In the genomic region with DNA sequence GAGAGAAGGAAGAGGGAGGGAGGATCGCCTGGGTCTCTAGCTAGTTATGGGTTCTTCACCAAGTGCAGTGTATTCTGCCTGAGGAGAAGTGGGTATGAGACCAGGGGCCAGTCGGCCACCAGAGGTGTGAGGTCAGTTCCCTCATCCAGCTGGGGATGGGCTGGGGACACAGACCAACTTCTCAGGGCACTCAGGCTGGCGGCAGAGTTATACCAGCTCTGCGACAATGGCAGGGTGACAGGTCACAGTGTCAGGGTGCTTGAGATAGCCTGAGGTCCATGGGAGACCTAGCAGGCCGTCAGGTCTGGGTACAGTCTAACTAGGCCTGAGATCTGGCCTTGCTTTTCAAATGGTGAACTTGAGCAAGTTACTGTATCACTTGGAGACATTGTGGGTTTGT, we compare ENCODE assay signal across 16 cellular contexts. TPM values are rescaled to one million over a fixed set of nuclear protein-coding genes. Genes with fewer than 3 reads are reported as not detected.
DNase-seq lines count a peak whose midpoint lies in the region; ATAC-seq, FAIRE-seq and TF ChIP-seq lines count a peak whose summit lies in the region.
"Had no signal": no experiment of that assay in that cellular context is flagged by ENCODE, and none has a peak within 500 bp of the region (broad histone marks: within the 10 kb centered on the region; RNA-seq: fewer than 3 reads in every experiment).

No MANE protein-coding gene starts in this region.

- POLR2A ChIA-PET in IMR-90 (lab: Charles Lee; ENCODE audit: unreplicated experiment), result no interaction called here

- no peak overlapping the region for H2BK120ac ChIP-seq in IMR-90 (ENCODE audit: low read depth, low read length)

- no peak overlapping the region for H2BK5ac ChIP-seq in IMR-90 (ENCODE audit: low read depth, low read length, poor library complexity, severe bottlenecking)

- CTCF ChIA-PET in IMR-90 (lab: Yijun Ruan, JAX), result no interaction called here

- no peak overlapping the region for H2AFZ ChIP-seq in IMR-90 (replicated peaks; ENCODE audit: low read length, poor library complexity)

- no peak overlapping the region for H2BK20ac ChIP-seq in IMR-90 (ENCODE audit: low read depth, low read length)

- no peak overlapping the region for H2AK9ac ChIP-seq in IMR-90 (replicated peaks; ENCODE audit: low read depth, low read length, poor library complexity)

- H3K4ac ChIP-seq in IMR-90 (ENCODE audit: low read depth, low read length), result no peak overlapping the region

- H3K4me1 ChIP-seq in IMR-90 (ENCODE audit: control insufficient read depth, insufficient read depth, low read length) (no peaks in the 10 kb centered on the region), RWPE2 (ENCODE audit: insufficient read depth, poor library complexity, severe bottlenecking) (peaks cover 1% of the 10 kb centered on the region), kidney (ENCODE audit: control insufficient read depth in 1 of 2, insufficient read depth in 1 of 2, low read depth in 1 of 2, low read length in 2 of 2) (no peaks in the 10 kb centered on the region), spleen (peaks cover 0 to 60% (median 15%) of the 10 kb centered on the region in 6 donors)
- H3K4me1 ChIP-seq: A549, BE2C had no signal

- BruUV-seq in IMR-90 (replicated peaks; lab: Mats Ljungman, UMichigan), result no TSS peak

- TF ChIP-seq CTCF in IMR-90 (conservative IDR thresholded peaks at IDR 0.05; ENCODE audit: low read depth, low read length) (no peak), RWPE2 (IDR thresholded peaks at IDR 0.05; ENCODE audit: poor library complexity, severe bottlenecking) (no peak), kidney (IDR thresholded peaks at IDR 0.05; ENCODE audit: borderline replicate concordance, extremely low read depth, insufficient read depth) (no peak), spleen (IDR thresholded peaks at IDR 0.05 in 8 of 11, conservative IDR thresholded peaks at IDR 0.05 in 3 of 11) (no peak)

- H3K4me3 ChIP-seq in IMR-90 (ENCODE audit: insufficient read depth, low read depth, low read length) (no peak overlapping the region), RWPE2 (ENCODE audit: severe bottlenecking) (no peak overlapping the region), kidney (ENCODE audit: low read length in 2 of 2) (no peak overlapping the region), spleen (no peak overlapping the region)
- H3K4me3 ChIP-seq: A549, GM12878 had no signal

- no peaks in the 10 kb centered on the region for H4K20me1 ChIP-seq in IMR-90 (ENCODE audit: insufficient read depth, low read length)

- H3K9me1 ChIP-seq in IMR-90 (ENCODE audit: insufficient read depth, low read length), result 0 out of 2 replicates have a peak, but pooled peaks cover 9% of the 10 kb centered on the region

- no peaks in the 10 kb centered on the region for H3K79me1 ChIP-seq in IMR-90 (ENCODE audit: low read depth in 1 of 2, low read length in 2 of 2)

- no peak overlapping the region for H4K91ac ChIP-seq in IMR-90 (ENCODE audit: insufficient read depth, low read depth, low read length)

- DNase-seq in IMR-90, result no peak
- DNase-seq in RWPE2 (ENCODE audit: low spot score), result peak; percentile 34
- DNase-seq in kidney, result peak; percentile 52
- peak; percentile 54 for DNase-seq in spleen
- DNase-seq in T-helper 1 cell, result no peak
- DNase-seq: BE2C; CD4-positive, alpha-beta memory T cell; DMS79 had no signal

- H4K5ac ChIP-seq in IMR-90 (ENCODE audit: low read depth, low read length), result no peak overlapping the region

- no peak overlapping the region for H3K56ac ChIP-seq in IMR-90 (ENCODE audit: extremely low read depth, insufficient read depth, low read length)

- H3K27ac ChIP-seq in IMR-90 (ENCODE audit: insufficient read depth, low read length) (no peak overlapping the region), RWPE2 (ENCODE audit: poor library complexity, severe bottlenecking) (no peak overlapping the region), kidney (ENCODE audit: low read depth in 2 of 2, low read length in 2 of 2) (no peak overlapping the region), spleen (no peak overlapping the region)
- H3K27ac ChIP-seq: A549, C4-2B, HL-60 had no signal

- dilution Hi-C loops in IMR-90 (cut with HindIII; ENCODE audit: low sequenced_read_pairs, unreplicated experiment), result no loop called here

- no peak overlapping the region for H2BK15ac ChIP-seq in IMR-90 (ENCODE audit: low read depth, low read length)

- H3K23ac ChIP-seq in IMR-90 (ENCODE audit: low read depth, low read length), result no peak overlapping the region

- H3K36me3 ChIP-seq in IMR-90 (ENCODE audit: control insufficient read depth, insufficient read depth, low read length), result no peaks in the 10 kb centered on the region
- H3K36me3 ChIP-seq in RWPE2 (ENCODE audit: low read depth), result no peaks in the 10 kb centered on the region
- peaks cover 0 to 4% of the 10 kb centered on the region in 2 donors for H3K36me3 ChIP-seq in kidney (ENCODE audit: control insufficient read depth in 1 of 2, insufficient read depth in 2 of 2, low read length in 2 of 2)
- H3K36me3 ChIP-seq in spleen, result peaks cover 0 to 20% (median 0%) of the 10 kb centered on the region in 6 donors
- H3K36me3 ChIP-seq: BE2C had no signal

- no peak overlapping the region for H3K4me2 ChIP-seq in IMR-90 (ENCODE audit: low read depth, low read length)
- H3K4me2 ChIP-seq: A549 had no signal

- H2AK5ac ChIP-seq in IMR-90 (ENCODE audit: low read depth, low read length), result no peak overlapping the region

- TF ChIP-seq POLR2A in IMR-90 (IDR thresholded peaks at IDR 0.05; ENCODE audit: low read depth, low read length) (no peak), spleen (IDR thresholded peaks at IDR 0.05) (no peak)

- no peaks in the 10 kb centered on the region for H3K27me3 ChIP-seq in IMR-90 (ENCODE audit: control insufficient read depth, insufficient read depth, low read length)
- H3K27me3 ChIP-seq in RWPE2 (ENCODE audit: insufficient read depth, poor library complexity, severe bottlenecking), result no peaks in the 10 kb centered on the region
- H3K27me3 ChIP-seq in spleen (replicated peaks in 1 of 7), result no peaks in the 10 kb centered on the region
- H3K27me3 ChIP-seq: BE2C had no signal

- ATAC-seq in IMR-90 (ENCODE audit: low read depth) (no peak), RWPE2 (ENCODE audit: low read depth) (no peak), HG02885 (IDR thresholded peaks at IDR 0.05; ENCODE audit: poor library complexity, unreplicated experiment) (no peak)
- ATAC-seq: A549, GM12878, HCT116 had no signal

- no peak for TF ChIP-seq RAD21 in IMR-90 (IDR thresholded peaks at IDR 0.05; ENCODE audit: low read length)

- intact Hi-C loops in IMR-90 (cut with micrococcal nuclease), result no loop called here
- intact Hi-C loops in kidney (cut with DNase I), result no loop called here
- intact Hi-C loops in spleen (cut with DNase I; ENCODE audit: low total_unique reads), result no loop called here

- 100% methylated on average over 2 of the region's 5 CpGs; no CpG with 5 or more reads in 1 of the 2 experiments for WGBS in IMR-90 (ENCODE audit: extremely low coverage in 2 of 2, insufficient read length in 1 of 2), 2 experiments
- WGBS in spleen, 5 donors, result 89 to 97% (median 94%) methylated on average over 5 of the region's 5 CpGs

- in situ Hi-C loops in IMR-90 (cut with MboI; ENCODE audit: low sequenced_read_pairs), result no loop called here

- H3K18ac ChIP-seq in IMR-90 (ENCODE audit: low read depth, low read length), result no peak overlapping the region

- H3K9ac ChIP-seq in IMR-90 (ENCODE audit: low read depth, low read length) (no peak overlapping the region), kidney (ENCODE audit: low read length in 2 of 2) (no peak overlapping the region)

- H3K14ac ChIP-seq in IMR-90 (replicated peaks; ENCODE audit: low read depth, low read length), result 0 out of 2 replicates have a peak overlapping the region, but pooled peaks have one; percentile 8

- no peaks in the 10 kb centered on the region for H3K9me3 ChIP-seq in IMR-90 (ENCODE audit: control insufficient read depth, insufficient read depth, low read length)
- H3K9me3 ChIP-seq in RWPE2 (ENCODE audit: severe bottlenecking), result no peaks in the 10 kb centered on the region
- H3K9me3 ChIP-seq in kidney (ENCODE audit: control insufficient read depth in 1 of 2, low read length in 2 of 2), result no peaks in the 10 kb centered on the region
- no peaks in the 10 kb centered on the region for H3K9me3 ChIP-seq in spleen
- H3K9me3 ChIP-seq: A549, BE2C had no signal

- no peak overlapping the region for H4K8ac ChIP-seq in IMR-90 (ENCODE audit: low read depth in 2 of 2, low read length in 2 of 2)

- no peak for FAIRE-seq in kidney (lab: Jason Lieb, UNC)
- FAIRE-seq: A549, GM18507, H54 had no signal

TF ChIP-seq in IMR-90, 13 proteins besides CTCF, POLR2A, EP300 and RAD21:
- TF ChIP-seq SMC3 (IDR thresholded peaks at IDR 0.05; ENCODE audit: low read depth, low read length) (no peak), RFX5 (IDR thresholded peaks at IDR 0.05; ENCODE audit: low read depth, low read length) (no peak), CHD1 (IDR thresholded peaks at IDR 0.05; ENCODE audit: low read depth, low read length) (no peak), RCOR1 (IDR thresholded peaks at IDR 0.05; ENCODE audit: insufficient replicate concordance, low read length) (no peak)
- TF ChIP-seq, protein P1, sequence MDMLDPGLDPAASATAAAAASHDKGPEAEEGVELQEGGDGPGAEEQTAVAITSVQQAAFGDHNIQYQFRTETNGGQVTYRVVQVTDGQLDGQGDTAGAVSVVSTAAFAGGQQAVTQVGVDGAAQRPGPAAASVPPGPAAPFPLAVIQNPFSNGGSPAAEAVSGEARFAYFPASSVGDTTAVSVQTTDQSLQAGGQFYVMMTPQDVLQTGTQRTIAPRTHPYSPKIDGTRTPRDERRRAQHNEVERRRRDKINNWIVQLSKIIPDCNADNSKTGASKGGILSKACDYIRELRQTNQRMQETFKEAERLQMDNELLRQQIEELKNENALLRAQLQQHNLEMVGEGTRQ (IDR thresholded peaks at IDR 0.05; ENCODE audit: low read depth, low read length), result no peak
- TF ChIP-seq, protein P2, sequence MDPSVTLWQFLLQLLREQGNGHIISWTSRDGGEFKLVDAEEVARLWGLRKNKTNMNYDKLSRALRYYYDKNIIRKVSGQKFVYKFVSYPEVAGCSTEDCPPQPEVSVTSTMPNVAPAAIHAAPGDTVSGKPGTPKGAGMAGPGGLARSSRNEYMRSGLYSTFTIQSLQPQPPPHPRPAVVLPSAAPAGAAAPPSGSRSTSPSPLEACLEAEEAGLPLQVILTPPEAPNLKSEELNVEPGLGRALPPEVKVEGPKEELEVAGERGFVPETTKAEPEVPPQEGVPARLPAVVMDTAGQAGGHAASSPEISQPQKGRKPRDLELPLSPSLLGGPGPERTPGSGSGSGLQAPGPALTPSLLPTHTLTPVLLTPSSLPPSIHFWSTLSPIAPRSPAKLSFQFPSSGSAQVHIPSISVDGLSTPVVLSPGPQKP (IDR thresholded peaks at IDR 0.05; ENCODE audit: borderline replicate concordance, low read depth, low read length), result no peak

RNA-seq across cellular contexts. Expression of a gene that starts 31.4 kb away (rescaled TPM):
- total RNA-seq in IMR-90 (2012; rRNA removed), result 13.6 and 14.4 TPM in 2 replicates
- polyA plus RNA-seq in IMR-90 (2012; rRNA removed), result 49.4 and 61.7 TPM in 2 replicates
- polyA plus RNA-seq in IMR-90 (2012; cell fraction: cytosol; rRNA removed), result 25.5 and 52.4 TPM in 2 replicates
- 88.7 and 218 TPM in 2 replicates for polyA plus RNA-seq in IMR-90 (2012; cell fraction: nucleus; rRNA removed; ENCODE audit: low replicate concordance)
- 29.0 TPM for total RNA-seq in kidney
- polyA plus RNA-seq in kidney (ENCODE audit: insufficient read depth, low read depth, low replicate concordance), result 5.3 TPM
- total RNA-seq in spleen, result 10 to 100 TPM; 27.8 to 47.6 (median 41.4) TPM
- polyA plus RNA-seq in spleen, result 10 to 100 TPM in 1 of 3 donors, 1 to 10 TPM in 2; 3.7 to 11.9 (median 3.8) TPM

Comparison
In these comparisons a context has a peak if more than half of its experiments do, and no peak if none do; other contexts are left out.
1. DNase-seq: peak in RWPE2 (single experiment), kidney (single experiment) and spleen (single experiment); none in IMR-90 (single experiment) and T-helper 1 cell (0 of 5).